In genomic region chr2:241359481-241360045, GRCh38 we compare ENCODE assay signal across 19 cellular contexts. TPM values are rescaled to one million over a fixed set of nuclear protein-coding genes. Genes with fewer than 3 reads are reported as not detected.
DNase-seq lines count a peak whose midpoint lies in the region; ATAC-seq, FAIRE-seq and TF ChIP-seq lines count a peak whose summit lies in the region.
"Had no signal": no experiment of that assay in that cellular context is flagged by ENCODE, and none has a peak within 500 bp of the region (broad histone marks: within the 10 kb centered on the region; RNA-seq: fewer than 3 reads in every experiment).

No MANE protein-coding gene starts in this region.

- H3K79me2 ChIP-seq in DND-41 (ENCODE audit: insufficient read depth, low read length) (peaks cover 68% of the 10 kb centered on the region), HepG2 (ENCODE audit: insufficient read depth, low read length) (peaks cover 77% of the 10 kb centered on the region), OCI-LY7 (ENCODE audit: insufficient read depth, low read depth, low read length) (peaks cover 35% of the 10 kb centered on the region; the same call in 1 of the 2 replicates)

- BruUV-seq in HepG2 (replicated peaks; lab: Mats Ljungman, UMichigan) (no TSS peak), OCI-LY7 (replicated peaks; lab: Mats Ljungman, UMichigan) (no TSS peak)

- TF ChIP-seq CTCF in DND-41 (IDR thresholded peaks at IDR 0.05; ENCODE audit: borderline replicate concordance, extremely low read depth, low read length, poor library complexity, severe bottlenecking) (no peak), HepG2 (CRISPR knock-in tag; IDR thresholded peaks at IDR 0.05) (0 out of 2 replicates have a peak, but pooled peaks have one; percentile 23), OCI-LY7 (conservative IDR thresholded peaks at IDR 0.05; ENCODE audit: low read length) (no peak)

- H3K4me2 ChIP-seq in DND-41 (ENCODE audit: insufficient read depth, low read length): peak overlapping the region; percentile 7; the same call in 1 of the 2 replicates
- peak overlapping the region; percentile 90 for H3K4me2 ChIP-seq in HepG2 (ENCODE audit: low read depth, low read length)
- no peak overlapping the region for H3K4me2 ChIP-seq in OCI-LY7 (ENCODE audit: low read length)

- 16% methylated on average over 7 of the region's 7 CpGs for WGBS in HepG2 (ENCODE audit: low lambda C conversion rate)
- WGBS in small intestine, 3 donors: 29 to 69% (median 47%) methylated on average over 7 of the region's 7 CpGs

- H3K9me3 ChIP-seq in DND-41 (ENCODE audit: insufficient read depth, low read length, severe bottlenecking) (no peaks in the 10 kb centered on the region), HepG2 (ENCODE audit: low read length) (no peaks in the 10 kb centered on the region), small intestine (ENCODE audit: control insufficient read depth, low read depth) (no peaks in the 10 kb centered on the region), OCI-LY7 (ENCODE audit: low read length) (no peaks in the 10 kb centered on the region)
- H3K9me3 ChIP-seq: heart right ventricle, upper lobe of left lung had no signal

- intact Hi-C loops in HepG2 (cut with micrococcal nuclease; ENCODE audit: unreplicated experiment): loop anchor here (2.0 to 10.0 kb wide), 3 partner anchors 33 to 145 kb away; partner anchors contain the start of gene STK25
- intact Hi-C loops in OCI-LY7 (cut with micrococcal nuclease; ENCODE audit: unreplicated experiment): loop anchor here (10.0 kb wide), 2 partner anchors 275 to 325 kb away; partner anchors contain the start of genes ATG4B, DTYMK and THAP4

- H3K9ac ChIP-seq in DND-41 (ENCODE audit: low read depth, low read length): no peak overlapping the region
- peak overlapping the region; percentile 37 for H3K9ac ChIP-seq in HepG2 (ENCODE audit: insufficient read depth, low read depth, low read length)

- TF ChIP-seq EP300 in HepG2 (IDR thresholded peaks at IDR 0.05; ENCODE audit: low read depth in 2 of 2, low read length in 2 of 2) (no peak), HepG2 (CRISPR knock-in tag; IDR thresholded peaks at IDR 0.05; ENCODE audit: borderline replicate concordance) (no peak)

- H3K27ac ChIP-seq in DND-41 (ENCODE audit: low read length): no peak overlapping the region
- peak overlapping the region; percentile 61 for H3K27ac ChIP-seq in HepG2 (ENCODE audit: extremely low read length, insufficient read depth, low read length)
- H3K27ac ChIP-seq in small intestine (ENCODE audit: low read depth in 1 of 2, low read length in 1 of 2): peak overlapping the region; percentile 52 to 65
- H3K27ac ChIP-seq in OCI-LY7 (ENCODE audit: low read depth, low read length, poor library complexity, severe bottlenecking): no peak overlapping the region

- H3K4me1 ChIP-seq in DND-41 (ENCODE audit: insufficient read depth, low read length) (peaks cover 22% of the 10 kb centered on the region), HepG2 (ENCODE audit: insufficient read depth, low read length) (peaks cover 81% of the 10 kb centered on the region), small intestine (ENCODE audit: control insufficient read depth in 2 of 2, insufficient read depth in 1 of 2, low read depth in 1 of 2, low read length in 1 of 2) (peaks cover 6 to 17% of the 10 kb centered on the region in 2 donors), OCI-LY7 (ENCODE audit: insufficient read depth, low read length, poor library complexity, severe bottlenecking) (peaks cover 33% of the 10 kb centered on the region)

- no peak for ATAC-seq in DND-41 (ENCODE audit: insufficient read depth, low read depth)
- ATAC-seq in HepG2: peak; percentile 5
- no peak for ATAC-seq in GM21825 (IDR thresholded peaks at IDR 0.05; ENCODE audit: unreplicated experiment)
- ATAC-seq: effector memory CD8-positive, alpha-beta T cell; HCT116; heart right ventricle had no signal

- no peak for TF ChIP-seq RAD21 in HepG2 (CRISPR knock-in tag; IDR thresholded peaks at IDR 0.05)

- in situ Hi-C loops in SK-MEL-5 (cut with HindIII; ENCODE audit: low pct_unique_long_range_greater_than_20kb, low sequenced_read_pairs) (no loop called here), HepG2 (cut with HindIII; ENCODE audit: extremely low pct_ligation_motif_present, low pct_unique_long_range_greater_than_20kb) (no loop called here)

- peaks cover 55% of the 10 kb centered on the region for H4K20me1 ChIP-seq in DND-41 (ENCODE audit: insufficient read depth, low read length)
- H4K20me1 ChIP-seq in HepG2 (ENCODE audit: insufficient read depth, low read length): peaks cover 32% of the 10 kb centered on the region
- H4K20me1 ChIP-seq in OCI-LY7 (ENCODE audit: insufficient read depth, low read length): peaks cover 14% of the 10 kb centered on the region; the same call in 1 of the 2 replicates

- H2AFZ ChIP-seq in DND-41 (ENCODE audit: low read depth, low read length) (no peak overlapping the region), HepG2 (ENCODE audit: low read length) (no peak overlapping the region), OCI-LY7 (ENCODE audit: low read length) (no peak overlapping the region)

- H3K4me3 ChIP-seq in DND-41 (ENCODE audit: low read depth in 1 of 2, low read length in 2 of 2) (no peak overlapping the region), HepG2 (replicated peaks in 1 of 3; ENCODE audit: insufficient read depth in 1 of 3, low read depth in 2 of 3, low read length in 3 of 3) (peak overlapping the region; percentile 0 to 57 (median 13); a peak in 5 of 6 replicates), small intestine (ENCODE audit: low read depth in 1 of 2, low read length in 2 of 2) (no peak overlapping the region), OCI-LY7 (ENCODE audit: low read depth, low read length, poor library complexity, severe bottlenecking) (no peak overlapping the region)
- H3K4me3 ChIP-seq: heart right ventricle, lung, upper lobe of left lung had no signal

- no peak for DNase-seq in DND-41
- peak; percentile 52 for DNase-seq in SK-MEL-5 (ENCODE audit: low read depth, low spot score)
- DNase-seq in HepG2 (ENCODE audit: low spot score): peak; percentile 83
- DNase-seq in small intestine: peak; percentile 82
- no peak for DNase-seq in GM12892 (ENCODE audit: insufficient read length)
- no peak for DNase-seq in OCI-LY7 (ENCODE audit: low spot score)
- no peak for DNase-seq in NCI-H1417 treated with DMSO at 0.1 percent for 48 hours (lab: John Stamatoyannopoulos, UW)
- DNase-seq: activated CD8-positive, alpha-beta memory T cell treated with anti-CD3 and anti-CD28 coated beads, Interleukin-2, amount 50 U/mL, for 4 hours; activated gamma-delta T cell; central memory CD4-positive, alpha-beta T cell; effector memory CD8-positive, alpha-beta T cell; heart right ventricle; NCI-H1417; stimulated activated naive CD4-positive, alpha-beta T cell; upper lobe of left lung had no signal

- no peaks in the 10 kb centered on the region for H3K9me2 ChIP-seq in OCI-LY7 (ENCODE audit: insufficient read depth, low read length)

- H3K27me3 ChIP-seq in DND-41 (ENCODE audit: insufficient read depth, low read length, poor library complexity) (no peaks in the 10 kb centered on the region), HepG2 (ENCODE audit: control insufficient read depth in 1 of 2, insufficient read depth in 2 of 2, low read length in 2 of 2) (no peaks in the 10 kb centered on the region; a peak in 1 of 5 replicates), small intestine (ENCODE audit: control insufficient read depth in 2 of 2, insufficient read depth in 2 of 2, low read length in 2 of 2) (no peaks in the 10 kb centered on the region)
- H3K27me3 ChIP-seq: heart right ventricle, upper lobe of left lung had no signal

- TF ChIP-seq POLR2A in HepG2 (IDR thresholded peaks at IDR 0.05; ENCODE audit: insufficient read depth in 1 of 2, low read depth in 2 of 2, low read length in 2 of 2) (no peak), GM12892 (IDR thresholded peaks at IDR 0.05; ENCODE audit: low read depth, low read length) (no peak)

- CTCF ChIA-PET in HepG2 (lab: Yijun Ruan, JAX; ENCODE audit: low intra/inter-chr PET ratio, low total read pairs) (interaction anchor here (1.2 kb wide), 1 partner anchor 32 kb away, joined by 3 read pairs; no protein-coding TSS in a partner anchor), OCI-LY7 (lab: Charles Lee; ENCODE audit: unreplicated experiment) (interaction anchor here (0.7 kb wide), 1 partner anchor 240 kb away, joined by 3 read pairs; no protein-coding TSS in a partner anchor)

- H3K36me3 ChIP-seq in DND-41 (ENCODE audit: insufficient read depth, low read length): peaks cover 10% of the 10 kb centered on the region
- peaks cover 2 to 15% of the 10 kb centered on the region in 2 experiments; a peak in 4 of 5 replicates for H3K36me3 ChIP-seq in HepG2 (replicated peaks in 1 of 2; ENCODE audit: control insufficient read depth in 1 of 2, insufficient read depth in 2 of 2, low read length in 2 of 2)
- no peaks in the 10 kb centered on the region for H3K36me3 ChIP-seq in small intestine (ENCODE audit: control insufficient read depth in 2 of 2, insufficient read depth in 2 of 2, low read length in 2 of 2)
- H3K36me3 ChIP-seq in OCI-LY7 (ENCODE audit: insufficient read depth, low read length): peaks cover 8% of the 10 kb centered on the region

- POLR2A ChIA-PET in HepG2 (lab: Yijun Ruan, JAX): interaction anchor here (1.0 to 2.5 kb wide), 7 partner anchors 9 to 87 kb away, joined by 3 to 10 read pairs (median 5); no protein-coding TSS in a partner anchor
- POLR2A ChIA-PET in OCI-LY7 (lab: Charles Lee): interaction anchor here (0.6 to 2.5 kb wide), 7 partner anchors 9 to 282 kb away, joined by 4 to 15 read pairs (median 5); no protein-coding TSS in a partner anchor

- FAIRE-seq in HepG2 (lab: Jason Lieb, UNC): peak; percentile 18
- no peak for FAIRE-seq in small intestine (lab: Jason Lieb, UNC)
- no peak for FAIRE-seq in GM12892 (lab: Jason Lieb, UNC)
- FAIRE-seq: RCC 7860 had no signal

RNA-seq across cellular contexts. Expression of gene FARP2, which starts 3.5 kb away (rescaled TPM):
- 335 and 344 TPM in 2 replicates for total RNA-seq in SK-MEL-5 (2014; rRNA removed; shearing (Covaris generic))
- 246 and 315 TPM in 2 replicates for polyA plus RNA-seq in SK-MEL-5 (2015; cell fraction: cytosol; rRNA removed)
- 499 and 550 TPM in 2 replicates for polyA plus RNA-seq in SK-MEL-5 (2015; cell fraction: nucleus; rRNA removed)
- 43.3 and 45.4 TPM in 2 replicates for total RNA-seq in HepG2 (2016; rRNA removed; fragmentation: Illumina TruSeq; extraction: Trizol)
- total RNA-seq in HepG2 (2016; cell fraction: cytosol; rRNA removed; fragmentation: Illumina TruSeq; extraction: Trizol; ENCODE audit: low read depth): 60.7 and 66.0 TPM in 2 replicates
- total RNA-seq in HepG2 (2016; cell fraction: insoluble cytoplasmic fraction; rRNA removed; fragmentation: Illumina TruSeq; extraction: Trizol): 39.9 and 41.1 TPM in 2 replicates
- total RNA-seq in HepG2 (2016; cell fraction: membrane; rRNA removed; fragmentation: Illumina TruSeq; extraction: Trizol): 26.8 and 27.2 TPM in 2 replicates
- total RNA-seq in HepG2 (2016; cell fraction: nucleus; rRNA removed; fragmentation: Illumina TruSeq; extraction: Trizol): 40.7 and 47.5 TPM in 2 replicates
- 28.0 and 29.5 TPM in 2 replicates for polyA plus RNA-seq in HepG2 (2011; rRNA removed)
- polyA plus RNA-seq in HepG2 (2011; cell fraction: cytosol; rRNA removed): 14.2 and 16.0 TPM in 2 replicates
- polyA plus RNA-seq in HepG2 (2011; cell fraction: nucleus; rRNA removed): 67.3 and 75.5 TPM in 2 replicates
- polyA plus RNA-seq in HepG2 (2012): 28.7 and 33.3 TPM in 2 replicates
- 3.3 and 4.4 TPM in 2 replicates for polyA plus RNA-seq in HepG2 (2016; cell fraction: cytosol; fragmentation: Illumina TruSeq; extraction: Trizol; ENCODE audit: low read depth)
- 24.1 and 27.0 TPM in 2 replicates for polyA plus RNA-seq in HepG2 (2016; cell fraction: insoluble cytoplasmic fraction; fragmentation: Illumina TruSeq; extraction: Trizol; ENCODE audit: low read depth)
- 6.7 and 9.3 TPM in 2 replicates for polyA plus RNA-seq in HepG2 (2016; cell fraction: membrane; fragmentation: Illumina TruSeq; extraction: Trizol; ENCODE audit: low read depth)
- 43.0 and 49.1 TPM in 2 replicates for polyA plus RNA-seq in HepG2 (2016; cell fraction: nucleus; fragmentation: Illumina TruSeq; extraction: Trizol; ENCODE audit: insufficient read depth, low read depth)
- 62.3 and 67.5 TPM in 2 replicates for polyA minus RNA-seq in HepG2 (2011; rRNA and poly(A)+ RNA removed; ENCODE audit: low replicate concordance)
- 23.7 and 25.8 TPM in 2 replicates for polyA minus RNA-seq in HepG2 (2011; cell fraction: cytosol; rRNA and poly(A)+ RNA removed)
- polyA minus RNA-seq in HepG2 (2011; cell fraction: nucleus; rRNA and poly(A)+ RNA removed): 56.9 and 62.9 TPM in 2 replicates
- 10 to 100 TPM; 25.7 to 60.6 (median 38.9) TPM for polyA plus RNA-seq in small intestine
- 26.3 TPM for polyA plus RNA-seq in GM12892 (2012; ENCODE audit: missing spikeins)
- 23.2 and 33.6 TPM in 2 replicates for total RNA-seq in OCI-LY7 (2014; rRNA removed; shearing (Covaris generic))
- total RNA-seq in OCI-LY7 (2022): 47.9 and 52.7 TPM in 2 replicates

RNA-seq across cellular contexts. Expression of gene SEPTIN2, which starts 43.8 kb away (rescaled TPM):
- 261 and 268 TPM in 2 replicates for total RNA-seq in SK-MEL-5 (2014; rRNA removed; shearing (Covaris generic))
- polyA plus RNA-seq in SK-MEL-5 (2015; cell fraction: cytosol; rRNA removed): 227 and 278 TPM in 2 replicates
- 361 and 393 TPM in 2 replicates for polyA plus RNA-seq in SK-MEL-5 (2015; cell fraction: nucleus; rRNA removed)
- 493 and 750 TPM in 2 replicates for total RNA-seq in HepG2 (2016; rRNA removed; fragmentation: Illumina TruSeq; extraction: Trizol)
- 68.0 and 78.0 TPM in 2 replicates for total RNA-seq in HepG2 (2016; cell fraction: cytosol; rRNA removed; fragmentation: Illumina TruSeq; extraction: Trizol; ENCODE audit: low read depth)
- 485 and 732 TPM in 2 replicates for total RNA-seq in HepG2 (2016; cell fraction: insoluble cytoplasmic fraction; rRNA removed; fragmentation: Illumina TruSeq; extraction: Trizol)
- 155 and 168 TPM in 2 replicates for total RNA-seq in HepG2 (2016; cell fraction: membrane; rRNA removed; fragmentation: Illumina TruSeq; extraction: Trizol)
- total RNA-seq in HepG2 (2016; cell fraction: nucleus; rRNA removed; fragmentation: Illumina TruSeq; extraction: Trizol): 303 and 351 TPM in 2 replicates
- polyA plus RNA-seq in HepG2 (2011; rRNA removed): 579 and 733 TPM in 2 replicates
- 208 and 366 TPM in 2 replicates for polyA plus RNA-seq in HepG2 (2011; cell fraction: cytosol; rRNA removed)
- polyA plus RNA-seq in HepG2 (2011; cell fraction: nucleus; rRNA removed): 383 and 475 TPM in 2 replicates
- polyA plus RNA-seq in HepG2 (2012): 320 and 513 TPM in 2 replicates
- 35.1 and 36.8 TPM in 2 replicates for polyA plus RNA-seq in HepG2 (2016; cell fraction: cytosol; fragmentation: Illumina TruSeq; extraction: Trizol; ENCODE audit: low read depth)
- 746 and 761 TPM in 2 replicates for polyA plus RNA-seq in HepG2 (2016; cell fraction: insoluble cytoplasmic fraction; fragmentation: Illumina TruSeq; extraction: Trizol; ENCODE audit: low read depth)
- polyA plus RNA-seq in HepG2 (2016; cell fraction: membrane; fragmentation: Illumina TruSeq; extraction: Trizol; ENCODE audit: low read depth): 102 and 104 TPM in 2 replicates
- polyA plus RNA-seq in HepG2 (2016; cell fraction: nucleus; fragmentation: Illumina TruSeq; extraction: Trizol; ENCODE audit: insufficient read depth, low read depth): 515 and 562 TPM in 2 replicates
- 234 and 609 TPM in 2 replicates for polyA minus RNA-seq in HepG2 (2011; rRNA and poly(A)+ RNA removed; ENCODE audit: low replicate concordance)
- polyA minus RNA-seq in HepG2 (2011; cell fraction: cytosol; rRNA and poly(A)+ RNA removed): 218 and 237 TPM in 2 replicates
- polyA minus RNA-seq in HepG2 (2011; cell fraction: nucleus; rRNA and poly(A)+ RNA removed): 446 and 458 TPM in 2 replicates
- polyA plus RNA-seq in small intestine: 100 to 1,000 TPM; 112 to 171 (median 125) TPM
- 241 TPM for polyA plus RNA-seq in GM12892 (2012; ENCODE audit: missing spikeins)
- total RNA-seq in OCI-LY7 (2014; rRNA removed; shearing (Covaris generic)): 198 and 222 TPM in 2 replicates
- 275 and 301 TPM in 2 replicates for total RNA-seq in OCI-LY7 (2022)

RNA-seq across cellular contexts. Expression of gene HDLBP, which starts 44.1 kb away (rescaled TPM):
- total RNA-seq in SK-MEL-5 (2014; rRNA removed; shearing (Covaris generic)): 582 and 592 TPM in 2 replicates
- polyA plus RNA-seq in SK-MEL-5 (2015; cell fraction: cytosol; rRNA removed): 467 and 555 TPM in 2 replicates
- 293 and 332 TPM in 2 replicates for polyA plus RNA-seq in SK-MEL-5 (2015; cell fraction: nucleus; rRNA removed)
- 707 and 912 TPM in 2 replicates for total RNA-seq in HepG2 (2016; rRNA removed; fragmentation: Illumina TruSeq; extraction: Trizol)
- 195 and 216 TPM in 2 replicates for total RNA-seq in HepG2 (2016; cell fraction: cytosol; rRNA removed; fragmentation: Illumina TruSeq; extraction: Trizol; ENCODE audit: low read depth)
- 687 and 831 TPM in 2 replicates for total RNA-seq in HepG2 (2016; cell fraction: insoluble cytoplasmic fraction; rRNA removed; fragmentation: Illumina TruSeq; extraction: Trizol)
- 620 and 676 TPM in 2 replicates for total RNA-seq in HepG2 (2016; cell fraction: membrane; rRNA removed; fragmentation: Illumina TruSeq; extraction: Trizol)
- total RNA-seq in HepG2 (2016; cell fraction: nucleus; rRNA removed; fragmentation: Illumina TruSeq; extraction: Trizol): 437 and 494 TPM in 2 replicates
- polyA plus RNA-seq in HepG2 (2011; rRNA removed): 434 and 464 TPM in 2 replicates
- polyA plus RNA-seq in HepG2 (2011; cell fraction: cytosol; rRNA removed): 419 and 448 TPM in 2 replicates
- polyA plus RNA-seq in HepG2 (2011; cell fraction: nucleus; rRNA removed): 618 and 764 TPM in 2 replicates
- polyA plus RNA-seq in HepG2 (2012): 461 and 517 TPM in 2 replicates
- polyA plus RNA-seq in HepG2 (2016; cell fraction: cytosol; fragmentation: Illumina TruSeq; extraction: Trizol; ENCODE audit: low read depth): 179 and 188 TPM in 2 replicates
- polyA plus RNA-seq in HepG2 (2016; cell fraction: insoluble cytoplasmic fraction; fragmentation: Illumina TruSeq; extraction: Trizol; ENCODE audit: low read depth): 695 and 895 TPM in 2 replicates
- polyA plus RNA-seq in HepG2 (2016; cell fraction: membrane; fragmentation: Illumina TruSeq; extraction: Trizol; ENCODE audit: low read depth): 483 and 563 TPM in 2 replicates
- 674 and 742 TPM in 2 replicates for polyA plus RNA-seq in HepG2 (2016; cell fraction: nucleus; fragmentation: Illumina TruSeq; extraction: Trizol; ENCODE audit: insufficient read depth, low read depth)
- polyA minus RNA-seq in HepG2 (2011; rRNA and poly(A)+ RNA removed; ENCODE audit: low replicate concordance): 303 and 643 TPM in 2 replicates
- polyA minus RNA-seq in HepG2 (2011; cell fraction: cytosol; rRNA and poly(A)+ RNA removed): 590 and 596 TPM in 2 replicates
- 603 and 678 TPM in 2 replicates for polyA minus RNA-seq in HepG2 (2011; cell fraction: nucleus; rRNA and poly(A)+ RNA removed)
- polyA plus RNA-seq in small intestine: 100 to 1,000 TPM; 136 to 193 (median 150) TPM
- polyA plus RNA-seq in GM12892 (2012; ENCODE audit: missing spikeins): 138 TPM
- 155 and 176 TPM in 2 replicates for total RNA-seq in OCI-LY7 (2014; rRNA removed; shearing (Covaris generic))
- 148 and 170 TPM in 2 replicates for total RNA-seq in OCI-LY7 (2022)

Comparison
In these comparisons a context has a peak if more than half of its experiments do, and no peak if none do; other contexts are left out.
1. DNase-seq: peak in SK-MEL-5 (single experiment), HepG2 (single experiment) and small intestine (single experiment); none in DND-41 (single experiment), GM12892 (single experiment), OCI-LY7 (single experiment) and NCI-H1417 treated with DMSO at 0.1 percent for 48 hours (single experiment).
2. H3K27ac ChIP-seq: peak in HepG2 (single experiment) and small intestine (2 of 2); none in DND-41 (single experiment) and OCI-LY7 (single experiment).
3. H3K4me3 ChIP-seq: peak in HepG2 (3 of 3); none in DND-41 (0 of 2), small intestine (0 of 2) and OCI-LY7 (single experiment).